Comparison of ENCODE assay signal across 10 cellular contexts in the genomic region with DNA sequence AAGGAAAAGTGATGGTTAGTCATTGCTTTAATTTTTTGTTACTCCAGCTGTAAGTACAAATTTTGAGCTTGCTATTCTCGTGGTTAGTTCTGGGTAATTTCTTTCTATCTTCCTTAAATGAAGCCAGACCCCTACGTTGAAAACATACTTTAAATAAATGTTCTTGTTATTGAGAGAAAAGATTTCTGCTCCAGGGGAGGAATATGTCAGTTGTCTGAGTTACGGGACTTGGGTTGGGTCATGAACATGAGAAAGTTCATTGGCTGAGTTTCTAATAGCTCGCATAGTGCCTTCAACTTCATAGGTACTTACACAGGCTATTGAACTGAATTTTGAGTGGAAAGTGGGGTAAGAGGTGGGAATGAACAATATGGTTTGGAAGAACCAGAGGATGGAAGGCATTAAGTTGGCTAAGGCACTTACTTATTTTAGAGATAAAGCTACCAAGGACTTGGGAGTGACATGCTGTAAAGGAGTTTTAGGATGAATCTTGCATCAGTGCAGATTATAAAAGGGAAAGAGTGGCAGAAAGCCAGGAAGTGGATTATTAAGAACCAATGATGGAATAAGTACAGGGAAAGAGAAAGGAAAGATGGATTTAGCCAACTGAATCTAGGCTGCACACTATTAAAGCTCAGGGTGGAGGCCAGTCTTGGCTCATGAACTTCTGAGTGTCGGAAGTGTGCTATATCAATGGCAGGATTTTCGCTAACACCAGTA. TPM values are rescaled to one million over a fixed set of nuclear protein-coding genes. Genes with fewer than 3 reads are reported as not detected.
DNase-seq lines count a peak whose midpoint lies in the region; ATAC-seq and TF ChIP-seq lines count a peak whose summit lies in the region.
"Had no signal": no experiment of that assay in that cellular context is flagged by ENCODE, and none has a peak within 500 bp of the region (broad histone marks: within the 10 kb centered on the region; RNA-seq: fewer than 3 reads in every experiment).

No MANE protein-coding gene starts in this region.

- H3K9me3 ChIP-seq in spleen: no peaks in the 10 kb centered on the region

- H3K4me1 ChIP-seq in spleen: peaks cover 27 to 57% (median 43%) of the 10 kb centered on the region in 6 donors

- peak overlapping the region; percentile 94 for H3K4me3 Mint-ChIP-seq in T-helper 1 cell treated with Interleukin-12 subunit alpha and Interleukin-12 subunit beta and Interleukin-4 antibody, amounts not matched to agents 30 μg/mL and 1 μg/mL, for 36 hours
- H3K4me3 Mint-ChIP-seq in activated B cell treated with CpG ODN at 0.5 μM for 24 hours (peak overlapping the region; percentile 94), glutamatergic neuron (ENCODE audit: unreplicated experiment) (peak overlapping the region; percentile 92)

- no peak for DNase-seq in T-helper 1 cell
- DNase-seq in activated B cell treated with CpG ODN at 0.5 μM for 24 hours: no peak
- no peak for DNase-seq in glutamatergic neuron
- no peak for DNase-seq in spleen
- no peak for DNase-seq in Kasumi-1 (lab: John Stamatoyannopoulos, UW)
- no peak for DNase-seq in SW480 (ENCODE audit: low spot score)
- DNase-seq: left colon, SW 1271 had no signal

- TF ChIP-seq POLR2A in spleen (IDR thresholded peaks at IDR 0.05): no peak

- peaks cover 35% of the 10 kb centered on the region for H3K4me1 Mint-ChIP-seq in T-helper 1 cell treated with Interleukin-12 subunit alpha and Interleukin-12 subunit beta and Interleukin-4 antibody, amounts not matched to agents 30 μg/mL and 1 μg/mL, for 36 hours (ENCODE audit: low read depth)
- H3K4me1 Mint-ChIP-seq in activated B cell treated with CpG ODN at 0.5 μM for 24 hours: peaks cover 48% of the 10 kb centered on the region
- H3K4me1 Mint-ChIP-seq in glutamatergic neuron (ENCODE audit: low read depth, unreplicated experiment): peaks cover 7% of the 10 kb centered on the region

- H3K27me3 Mint-ChIP-seq in T-helper 1 cell treated with Interleukin-12 subunit alpha and Interleukin-12 subunit beta and Interleukin-4 antibody, amounts not matched to agents 30 μg/mL and 1 μg/mL, for 36 hours (ENCODE audit: low read depth): no peaks in the 10 kb centered on the region
- H3K27me3 Mint-ChIP-seq in activated B cell treated with CpG ODN at 0.5 μM for 24 hours: no peaks in the 10 kb centered on the region
- H3K27me3 Mint-ChIP-seq in glutamatergic neuron (ENCODE audit: unreplicated experiment): peaks cover 5% of the 10 kb centered on the region

- intact Hi-C loops in activated B cell treated with CpG ODN at 0.5 μM for 24 hours (cut with micrococcal nuclease): loop anchor here (2.0 kb wide), 2 partner anchors 301 to 1271 kb away; partner anchors contain the start of genes ACAA1, GORASP1 and TTC21A
- intact Hi-C loops in spleen (cut with DNase I; ENCODE audit: low total_unique reads): no loop called here

- H3K27me3 ChIP-seq in spleen (replicated peaks in 1 of 7): no peaks in the 10 kb centered on the region

- 64 to 71% (median 67%) methylated on average over 6 of the region's 6 CpGs for WGBS in spleen, 5 donors

- CTCF ChIA-PET in activated B cell treated with CpG ODN at 0.5 μM for 24 hours (lab: Charles Lee): interaction anchor here (1.3 to 3.7 kb wide), 4 partner anchors 16 to 218 kb away, joined by 3 to 16 read pairs (median 7); no protein-coding TSS in a partner anchor

- no peak for ATAC-seq in activated B cell treated with CpG ODN at 0.5 μM for 24 hours (ENCODE audit: low read depth)
- ATAC-seq in HG03442 (IDR thresholded peaks at IDR 0.05; ENCODE audit: unreplicated experiment): no peak

- peak overlapping the region in 7 of 8 donors; percentile 62 to 95 (median 85) for H3K4me3 ChIP-seq in spleen

- peaks cover 55% of the 10 kb centered on the region for H3K36me3 Mint-ChIP-seq in T-helper 1 cell treated with Interleukin-12 subunit alpha and Interleukin-12 subunit beta and Interleukin-4 antibody, amounts not matched to agents 30 μg/mL and 1 μg/mL, for 36 hours (ENCODE audit: low read depth)
- H3K36me3 Mint-ChIP-seq in activated B cell treated with CpG ODN at 0.5 μM for 24 hours (ENCODE audit: low read depth) (peaks cover 66% of the 10 kb centered on the region), glutamatergic neuron (ENCODE audit: unreplicated experiment) (no peaks in the 10 kb centered on the region)

- peak overlapping the region; percentile 94 for H3K27ac Mint-ChIP-seq in T-helper 1 cell treated with Interleukin-12 subunit alpha and Interleukin-12 subunit beta and Interleukin-4 antibody, amounts not matched to agents 30 μg/mL and 1 μg/mL, for 36 hours
- H3K27ac Mint-ChIP-seq in activated B cell treated with CpG ODN at 0.5 μM for 24 hours (peak overlapping the region; percentile 96), glutamatergic neuron (ENCODE audit: unreplicated experiment) (peak overlapping the region; percentile 26)

- H3K36me3 ChIP-seq in spleen: peaks cover 6 to 53% (median 50%) of the 10 kb centered on the region in 6 donors

- TF ChIP-seq CTCF in activated B cell treated with CpG ODN at 0.5 μM for 24 hours (IDR thresholded peaks at IDR 0.05): no peak
- TF ChIP-seq CTCF in glutamatergic neuron (IDR thresholded peaks at IDR 0.05; ENCODE audit: partially characterized antibody, unreplicated experiment): no peak
- TF ChIP-seq CTCF in spleen (IDR thresholded peaks at IDR 0.05 in 8 of 11, conservative IDR thresholded peaks at IDR 0.05 in 3 of 11): no peak

- H3K9me3 Mint-ChIP-seq in T-helper 1 cell treated with Interleukin-12 subunit alpha and Interleukin-12 subunit beta and Interleukin-4 antibody, amounts not matched to agents 30 μg/mL and 1 μg/mL, for 36 hours: no peaks in the 10 kb centered on the region
- H3K9me3 Mint-ChIP-seq in activated B cell treated with CpG ODN at 0.5 μM for 24 hours: no peaks in the 10 kb centered on the region
- H3K9me3 Mint-ChIP-seq in glutamatergic neuron (ENCODE audit: unreplicated experiment): peaks cover 8% of the 10 kb centered on the region

- H3K27ac ChIP-seq in spleen: peak overlapping the region in 4 of 8 donors; percentile 1 to 92 (median 88)

- POLR2A ChIA-PET in activated B cell treated with CpG ODN at 0.5 μM for 24 hours (lab: Charles Lee): interaction anchor here (1.0 to 5.9 kb wide), 5 partner anchors 7 to 886 kb away, joined by 3 to 101 read pairs (median 14); partner anchors contain the start of gene SLC25A38

RNA-seq across cellular contexts. Expression of gene RPSA, which starts 1.4 kb away (rescaled TPM):
- total RNA-seq in activated B cell treated with CpG ODN at 0.5 μM for 24 hours (2,697 and 2,952 TPM in 2 replicates), glutamatergic neuron (ENCODE audit: unreplicated experiment) (716 TPM), spleen (1,000 to 10,000 TPM in 1 of 7 donors, 100 to 1,000 TPM in 6; 795 to 1,012 (median 943) TPM)
- polyA plus RNA-seq in spleen: 1,000 to 10,000 TPM; 2,699 to 3,649 (median 3,099) TPM

RNA-seq across cellular contexts. Expression of gene SLC25A38, which starts 24.8 kb away (rescaled TPM):
- total RNA-seq in activated B cell treated with CpG ODN at 0.5 μM for 24 hours (51.6 and 52.9 TPM in 2 replicates), glutamatergic neuron (ENCODE audit: unreplicated experiment) (21.1 TPM), spleen (10 to 100 TPM; 23.7 to 30.2 (median 26.0) TPM)
- polyA plus RNA-seq in spleen: 10 to 100 TPM; 32.3 to 38.4 (median 34.6) TPM

RNA-seq across cellular contexts. Expression of gene MOBP, which starts 59.5 kb away (rescaled TPM):
- 0.13 TPM in 1 of 2 replicates, not detected in the other for total RNA-seq in activated B cell treated with CpG ODN at 0.5 μM for 24 hours
- total RNA-seq in glutamatergic neuron (ENCODE audit: unreplicated experiment): not detected
- under 1 TPM in 1 of 7 donors, not detected in 6; 0.06 TPM for total RNA-seq in spleen
- polyA plus RNA-seq in spleen: not detected

Comparison
In these comparisons a context has a peak if more than half of its experiments do, and no peak if none do; other contexts are left out.
1. H3K27ac Mint-ChIP-seq: peak in every context shown above with its lines; median percentile 96 in activated B cell treated with CpG ODN at 0.5 μM for 24 hours; 94 in T-helper 1 cell treated with Interleukin-12 subunit alpha and Interleukin-12 subunit beta and Interleukin-4 antibody, amounts not matched to agents 30 μg/mL and 1 μg/mL, for 36 hours; 26 in glutamatergic neuron.